ENCODE assay signal across 20 cellular contexts in genomic region chr22:37337204-37337943, GRCh38. TPM values are rescaled to one million over a fixed set of nuclear protein-coding genes. Genes with fewer than 3 reads are reported as not detected.
DNase-seq lines count a peak whose midpoint lies in the region; ATAC-seq, FAIRE-seq and TF ChIP-seq lines count a peak whose summit lies in the region.
"Had no signal": no experiment of that assay in that cellular context is flagged by ENCODE, and none has a peak within 500 bp of the region (broad histone marks: within the 10 kb centered on the region; RNA-seq: fewer than 3 reads in every experiment).

No MANE protein-coding gene starts in this region.

- H3K56ac ChIP-seq in H1 (replicated peaks; ENCODE audit: insufficient read length, low read depth, low read length): no peak overlapping the region

- FAIRE-seq in A549 (lab: Jason Lieb, UNC): no peak
- FAIRE-seq in H1 (lab: Jason Lieb, UNC): no peak

- H3K4ac ChIP-seq in H1 (replicated peaks; ENCODE audit: insufficient read length, low read depth, low read length): no peak overlapping the region

- no peaks in the 10 kb centered on the region; the same call in 1 of the 2 replicates for H3K79me1 ChIP-seq in H1 (ENCODE audit: low read depth, low read length)

- CTCF ChIA-PET in A549 (lab: Yijun Ruan, JAX): interaction anchor here (1.5 to 2.3 kb wide), 3 partner anchors 19 to 92 kb away, joined by 3 to 11 read pairs (median 7); no protein-coding TSS in a partner anchor
- CTCF ChIA-PET in HCT116 (lab: Charles Lee): interaction anchor here (0.8 to 1.2 kb wide), 2 partner anchors 21 to 120 kb away, joined by 3 read pairs; no protein-coding TSS in a partner anchor
- CTCF ChIA-PET in Panc1 (lab: Charles Lee): no interaction called here
- CTCF ChIA-PET in H1 (lab: Charles Lee; ENCODE audit: partially characterized antibody): interaction anchor here (0.6 to 1.4 kb wide), 7 partner anchors 17 to 100 kb away, joined by 3 to 4 read pairs (median 3); no protein-coding TSS in a partner anchor

- DNase-seq in A549 (ENCODE audit: low read depth in 1 of 2, low spot score in 1 of 2): peak in 1 of 2 experiments; percentile 34
- DNase-seq in HCT116 (ENCODE audit: low read depth, low spot score): no peak
- no peak for DNase-seq in Panc1 (ENCODE audit: low read depth, low spot score)
- DNase-seq in H1 (ENCODE audit: low read depth in 1 of 2, low spot score in 2 of 2): no peak
- no peak for DNase-seq in germinal center (ENCODE audit: low spot score)
- DNase-seq in cardiac septum (ENCODE audit: low spot score): no peak
- DNase-seq in NCI-H128 (lab: John Stamatoyannopoulos, UW; ENCODE audit: unreplicated experiment): no peak
- DNase-seq: activated CD4-positive, alpha-beta T cell treated with anti-CD3 and anti-CD28 coated beads, Interleukin-2, amount 10 ng/mL, durations not matched to agents 24 days and 14 days; activated CD8-positive, alpha-beta memory T cell treated with anti-CD3 and anti-CD28 coated beads, Interleukin-2, amount 50 U/mL, for 4 hours; activated effector memory CD4-positive, alpha-beta T cell treated with anti-CD3 and anti-CD28 coated beads, Interleukin-2, amount 50 U/mL, for 16 hours; C1 segment of cervical spinal cord; caudate nucleus; DMS153; stimulated activated CD4-positive, alpha-beta T cell treated with anti-CD3 and anti-CD28 coated beads, Interleukin-4, amount 100 ng/mL, for 24 hours; uterus had no signal

- POLR2A ChIA-PET in A549 (lab: Yijun Ruan, JAX) (no interaction called here), HCT116 (lab: Charles Lee) (interaction anchor here (1.7 kb wide), 1 partner anchor 10 kb away, joined by 3 read pairs; no protein-coding TSS in a partner anchor), Panc1 (lab: Charles Lee) (no interaction called here), H1 (lab: Charles Lee; ENCODE audit: partially characterized antibody) (no interaction called here)

- RAD21 ChIA-PET in HCT116 (lab: Charles Lee; ENCODE audit: low non-redundant PET in 1 of 2, low total read pairs in 2 of 2, uncharacterized antibody in 2 of 2, unreplicated experiment in 2 of 2): no interaction called here

- H3K79me2 ChIP-seq in HCT116 (ENCODE audit: insufficient read depth, low read length) (no peaks in the 10 kb centered on the region), H1 (ENCODE audit: control insufficient read depth in 1 of 2, insufficient read depth in 2 of 2, low read length in 2 of 2) (no peaks in the 10 kb centered on the region)

- WGBS in A549 (ENCODE audit: missing lambda C conversion rate): 51% methylated on average over 7 of the region's 8 CpGs
- 88% methylated on average over 8 of the region's 8 CpGs; no CpG with 5 or more reads in 1 of the 2 experiments for WGBS in H1 (ENCODE audit: extremely low coverage in 1 of 2, insufficient coverage in 1 of 2, insufficient read length in 1 of 2, insufficient replicate concordance in 2 of 2, low coverage in 1 of 2, low lambda C conversion rate in 2 of 2, missing lambda C conversion rate in 1 of 2), 2 experiments

- H2BK5ac ChIP-seq in H1 (ENCODE audit: low read depth, low read length): no peak overlapping the region

- no peak for TF ChIP-seq CTCF in A549 (IDR thresholded peaks at IDR 0.05)
- TF ChIP-seq CTCF in HCT116 (IDR thresholded peaks at IDR 0.05 in 2 of 3, conservative IDR thresholded peaks at IDR 0.05 in 1 of 3; ENCODE audit: borderline replicate concordance in 1 of 3, insufficient read depth in 1 of 3, low read depth in 2 of 3, low read length in 2 of 3): no peak
- no peak for TF ChIP-seq CTCF in Panc1 (IDR thresholded peaks at IDR 0.05)
- TF ChIP-seq CTCF in H1 (IDR thresholded peaks at IDR 0.05; ENCODE audit: control extremely low read depth in 1 of 3, insufficient read depth in 1 of 3, low read depth in 1 of 3, low read length in 3 of 3): no peak

- no peak overlapping the region for H4K8ac ChIP-seq in H1 (ENCODE audit: extremely low read depth, insufficient read depth, low read length)

- no peak overlapping the region for H2BK15ac ChIP-seq in H1 (ENCODE audit: low read length)

- no peak overlapping the region for H3K18ac ChIP-seq in H1 (ENCODE audit: extremely low read depth, low read length)

- H3K14ac ChIP-seq in H1 (ENCODE audit: insufficient read length): no peak overlapping the region

- no peak overlapping the region for H3K23ac ChIP-seq in H1 (ENCODE audit: insufficient read length)

- H3K9me2 ChIP-seq in HCT116 (ENCODE audit: insufficient read depth): no peaks in the 10 kb centered on the region

- no peaks in the 10 kb centered on the region for H4K20me1 ChIP-seq in HCT116 (ENCODE audit: insufficient read depth)
- H4K20me1 ChIP-seq in H1 (replicated peaks in 1 of 2; ENCODE audit: control insufficient read depth in 1 of 2, insufficient read depth in 2 of 2, low read length in 2 of 2): no peaks in the 10 kb centered on the region

- in situ Hi-C loops in Panc1 (cut with HindIII; ENCODE audit: low pct_unique_long_range_greater_than_20kb, low sequenced_read_pairs): no loop called here

- no peaks in the 10 kb centered on the region for H3K27me3 ChIP-seq in HCT116 (ENCODE audit: insufficient read depth, low read length)
- H3K27me3 ChIP-seq in Panc1 (ENCODE audit: control insufficient read depth, insufficient read depth, low read length): no peaks in the 10 kb centered on the region
- peaks cover 0 to 24% (median 13%) of the 10 kb centered on the region in 4 experiments; a peak in 5 of 7 replicates for H3K27me3 ChIP-seq in H1 (replicated peaks in 1 of 4; ENCODE audit: control insufficient read depth in 3 of 4, extremely low read depth in 1 of 4, insufficient read depth in 3 of 4, low read length in 3 of 4)

- H3K4me3 ChIP-seq in A549 (no peak overlapping the region), HCT116 (replicated peaks in 1 of 2; ENCODE audit: low read depth in 1 of 2, low read length in 2 of 2) (peak overlapping the region in 1 of 2 experiments; percentile 18; a peak in 2 of 4 replicates), Panc1 (ENCODE audit: low read depth in 2 of 2, low read length in 2 of 2) (no peak overlapping the region), H1 (ENCODE audit: extremely low read depth in 1 of 4, insufficient read depth in 2 of 4, low read depth in 3 of 4, low read length in 4 of 4) (no peak overlapping the region)
- H3K4me3 ChIP-seq: left lung, neural progenitor cell, smooth muscle cell, uterus had no signal

- TF ChIP-seq POLR2A in A549 (IDR thresholded peaks at IDR 0.05; ENCODE audit: low read length) (no peak), HCT116 (IDR thresholded peaks at IDR 0.05; ENCODE audit: borderline replicate concordance, extremely low read depth, insufficient read depth, insufficient read length) (no peak), H1 (IDR thresholded peaks at IDR 0.05; ENCODE audit: control extremely low read depth in 1 of 2, low read depth in 2 of 2, low read length in 2 of 2) (no peak)

- H3K9me3 ChIP-seq in A549: no peaks in the 10 kb centered on the region
- H3K9me3 ChIP-seq in HCT116 (ENCODE audit: control insufficient read depth in 1 of 2, insufficient read depth in 1 of 2, low read depth in 1 of 2, low read length in 2 of 2): no peaks in the 10 kb centered on the region
- H3K9me3 ChIP-seq in Panc1 (ENCODE audit: control insufficient read depth, insufficient read depth, low read depth, low read length): no peaks in the 10 kb centered on the region
- H3K9me3 ChIP-seq in H1 (ENCODE audit: insufficient read depth in 2 of 2, low read depth in 1 of 2, low read length in 1 of 2): no peaks in the 10 kb centered on the region
- H3K9me3 ChIP-seq: left lung, uterus had no signal

- peak overlapping the region; percentile 48; the same call in 1 of the 2 replicates for H2BK20ac ChIP-seq in H1 (ENCODE audit: low read length)

- H2AFZ ChIP-seq in HCT116 (ENCODE audit: low read depth, low read length, poor library complexity, severe bottlenecking): no peak overlapping the region
- H2AFZ ChIP-seq in H1 (ENCODE audit: low read length): no peak overlapping the region
- H2AFZ ChIP-seq: neural progenitor cell had no signal

- no peak overlapping the region for H4K91ac ChIP-seq in H1 (replicated peaks; ENCODE audit: insufficient read length, low read length)

- H3K9ac ChIP-seq in HCT116 (ENCODE audit: low read length): peak overlapping the region; percentile 35
- H3K9ac ChIP-seq in H1 (replicated peaks in 1 of 4; ENCODE audit: extremely low read depth in 1 of 4, low read depth in 3 of 4, low read length in 3 of 4): no peak overlapping the region
- H3K9ac ChIP-seq: neural progenitor cell had no signal

- H3K23me2 ChIP-seq in H1 (ENCODE audit: low read depth, low read length): peaks cover 9% of the 10 kb centered on the region; the same call in 1 of the 2 replicates

- ATAC-seq in A549 (peak; percentile 44; a peak in 4 of 6 replicates), HCT116 (peak; percentile 48), Panc1 (peak; percentile 65), HG03469 (IDR thresholded peaks at IDR 0.05; ENCODE audit: unreplicated experiment) (no peak)
- ATAC-seq: left lung had no signal

- H3K4me2 ChIP-seq in A549 (peak overlapping the region; percentile 93), HCT116 (ENCODE audit: low read length) (peak overlapping the region; percentile 73), H1 (ENCODE audit: insufficient read depth in 1 of 2, low read depth in 2 of 2, low read length in 2 of 2) (no peak overlapping the region)
- H3K4me2 ChIP-seq: neural progenitor cell, smooth muscle cell had no signal

- H4K5ac ChIP-seq in H1 (ENCODE audit: insufficient read length, low read depth, low read length): no peak overlapping the region

- TF ChIP-seq RAD21 in A549 (conservative IDR thresholded peaks at IDR 0.05 in 1 of 2, IDR thresholded peaks at IDR 0.05 in 1 of 2) (no peak), HCT116 (IDR thresholded peaks at IDR 0.05; ENCODE audit: low read depth) (no peak), H1 (IDR thresholded peaks at IDR 0.05 in 1 of 2, conservative IDR thresholded peaks at IDR 0.05 in 1 of 2; ENCODE audit: low read depth in 2 of 2, low read length in 2 of 2) (no peak)

- H2AK5ac ChIP-seq in H1 (ENCODE audit: low read depth, low read length): no peak overlapping the region

- H3K4me1 ChIP-seq in A549 (peaks cover 42% of the 10 kb centered on the region), HCT116 (ENCODE audit: control insufficient read depth in 1 of 2, insufficient read depth in 2 of 2, low read length in 2 of 2) (peaks cover 51 to 82% of the 10 kb centered on the region in 2 experiments), Panc1 (ENCODE audit: control insufficient read depth, insufficient read depth, low read length) (peaks cover 16% of the 10 kb centered on the region), H1 (replicated peaks in 1 of 4; ENCODE audit: control insufficient read depth in 3 of 4, insufficient read depth in 4 of 4, low read length in 3 of 4) (peaks cover 0 to 23% (median 16%) of the 10 kb centered on the region in 4 experiments; a peak in 5 of 7 replicates)
- H3K4me1 ChIP-seq: left lung, uterus had no signal

- peak overlapping the region; percentile 43; the same call in 1 of the 2 replicates for H2BK12ac ChIP-seq in H1 (ENCODE audit: low read depth, low read length)

- BruUV-seq in HCT116 (replicated peaks; lab: Mats Ljungman, UMichigan): no TSS peak
- no TSS peak for BruUV-seq in Panc1 (replicated peaks; lab: Mats Ljungman, UMichigan)

- H3K36me3 ChIP-seq in HCT116 (ENCODE audit: control insufficient read depth in 1 of 2, insufficient read depth in 2 of 2, low read length in 2 of 2) (no peaks in the 10 kb centered on the region), Panc1 (ENCODE audit: control insufficient read depth, insufficient read depth, low read length) (no peaks in the 10 kb centered on the region), H1 (ENCODE audit: control insufficient read depth in 2 of 4, insufficient read depth in 4 of 4, low read length in 3 of 4) (no peaks in the 10 kb centered on the region)
- H3K36me3 ChIP-seq: left lung, neural progenitor cell, uterus had no signal

- peak overlapping the region; percentile 61 to 94 for H3K27ac ChIP-seq in A549
- peak overlapping the region; percentile 69 for H3K27ac ChIP-seq in HCT116 (ENCODE audit: low read depth, low read length)
- H3K27ac ChIP-seq in Panc1 (ENCODE audit: low read length): no peak overlapping the region
- no peak overlapping the region for H3K27ac ChIP-seq in H1 (ENCODE audit: low read depth, low read length)
- H3K27ac ChIP-seq: epithelial cell of prostate, left lung, neural progenitor cell, uterus had no signal

- no peak overlapping the region for H2BK120ac ChIP-seq in H1 (replicated peaks; ENCODE audit: low read depth, low read length)

- TF ChIP-seq EP300 in A549 (IDR thresholded peaks at IDR 0.05): no peak
- TF ChIP-seq EP300 in H1 (IDR thresholded peaks at IDR 0.05; ENCODE audit: borderline replicate concordance in 1 of 2, low read depth in 2 of 2, low read length in 2 of 2): no peak

- intact Hi-C loops in HCT116 (cut with micrococcal nuclease) (no loop called here), Panc1 (cut with micrococcal nuclease; ENCODE audit: unreplicated experiment) (no loop called here), cardiac septum (cut with DNase I) (no loop called here)

RNA-seq across cellular contexts. Expression of gene CYTH4, which starts 55.1 kb away (rescaled TPM):
- polyA plus RNA-seq in A549 (2011; rRNA removed) (0.03 and 0.05 TPM in 2 replicates), A549 (2017; fragmentation: RNase III; extraction: RNeasy Plus Mini Kit Qiagen cat#74134 plus additional on column Dnase treatment) (0.10 to 0.24 TPM (median 0.15 TPM) in 3 replicates), H1 (2011; rRNA removed) (0.08 and 0.09 TPM in 2 replicates)
- 0.09 and 0.16 TPM in 2 replicates for polyA plus RNA-seq in A549 (2012; cell fraction: cytosol; rRNA removed)
- 0.24 and 0.32 TPM in 2 replicates for polyA plus RNA-seq in A549 (2012; cell fraction: nucleus; rRNA removed)
- 0.04 TPM in 1 of 2 replicates, not detected in the other for polyA minus RNA-seq in A549 (2011; rRNA and poly(A)+ RNA removed)
- total RNA-seq in HCT116 (2021; ENCODE audit: unreplicated experiment) (3.8 TPM), Panc1 (2021; ENCODE audit: unreplicated experiment) (1.3 TPM), cardiac septum (8.0 TPM)
- polyA plus RNA-seq in HCT116 (2012): 4.9 and 6.4 TPM in 2 replicates
- polyA plus RNA-seq in Panc1 (2012; ENCODE audit: insufficient read length): 1.6 TPM
- total RNA-seq in H1 (2021; fragmentation: NEBNext Ultra II Directional; extraction: Animal tissue kit (Norgen Biotek cat#: 25700)): not detected in 2 replicates
- polyA plus RNA-seq in H1 (2011; cell fraction: cytosol; rRNA removed): 0.43 TPM
- polyA plus RNA-seq in H1 (2011; cell fraction: nucleus; rRNA removed): 0.16 TPM
- 0.07 to 0.11 TPM in 2 of 4 replicates, not detected in the others for polyA plus RNA-seq in H1 (2012, experiment 1 of 2)
- not detected for polyA plus RNA-seq in H1 (2012, experiment 2 of 2)
- 0.02 TPM for polyA plus RNA-seq in H1 (2013, experiment 1 of 2)
- 0.04 TPM for polyA plus RNA-seq in H1 (2013, experiment 2 of 2)
- polyA minus RNA-seq in H1 (2011; rRNA and poly(A)+ RNA removed): 0.10 TPM in 1 of 2 replicates, not detected in the other
- polyA minus RNA-seq in H1 (2011; cell fraction: cytosol; rRNA and poly(A)+ RNA removed): not detected
- not detected for polyA minus RNA-seq in H1 (2011; cell fraction: nucleus; rRNA and poly(A)+ RNA removed)
- total RNA-seq: smooth muscle cell had no signal
- polyA plus RNA-seq: smooth muscle cell had no signal

Comparison
In these comparisons a context has a peak if more than half of its experiments do, and no peak if none do; other contexts are left out.
1. H3K27ac ChIP-seq: peak in A549 (2 of 2) and HCT116 (single experiment); none in Panc1 (single experiment) and H1 (single experiment).
2. H3K4me2 ChIP-seq: peak in A549 (single experiment) and HCT116 (single experiment); none in H1 (0 of 2).